In genomic region chr3:153768559-153769469, GRCh38 we compare ENCODE assay signal across 8 cellular contexts.
DNase-seq lines count a peak whose midpoint lies in the region; ATAC-seq and TF ChIP-seq lines count a peak whose summit lies in the region.

No MANE protein-coding gene starts in this region.

- H3K4me3 ChIP-seq in fibroblast of the aortic adventitia (ENCODE audit: low read depth, low read length) = no peak overlapping the region

- TF ChIP-seq CTCF in fibroblast of the aortic adventitia (IDR thresholded peaks at IDR 0.05; ENCODE audit: insufficient read depth, low read length) (peak; percentile 91), omental fat pad (IDR thresholded peaks at IDR 0.05) (peak in 2 of 3 donors; percentile 18 to 36)

- ATAC-seq in GM19463 (IDR thresholded peaks at IDR 0.05; ENCODE audit: unreplicated experiment) (peak; percentile 96), HG03442 (IDR thresholded peaks at IDR 0.05; ENCODE audit: unreplicated experiment) (peak; percentile 97), omental fat pad (ENCODE audit: low FRiP score) (peak; percentile 68)

- DNase-seq in DMS153 (lab: John Stamatoyannopoulos, UW) (peak; percentile 1), NOMO-1 treated with dmso at 0.1 percent for 144 hours (lab: John Stamatoyannopoulos, UW; ENCODE audit: unreplicated experiment) (peak; percentile 44), activated T-cell treated with anti-CD3 and anti-CD28 coated beads for 48 hours (ENCODE audit: low read depth) (peak; percentile 15), fibroblast of the aortic adventitia (ENCODE audit: low read depth) (peak; percentile 74), omental fat pad (ENCODE audit: low spot score) (no peak), NK-92 (lab: John Stamatoyannopoulos, UW; ENCODE audit: unreplicated experiment) (no peak)

Comparison
In these comparisons a context has a peak if more than half of its experiments do, and no peak if none do; other contexts are left out.
1. DNase-seq: peak in DMS153 (single experiment), NOMO-1 treated with dmso at 0.1 percent for 144 hours (single experiment), activated T-cell treated with anti-CD3 and anti-CD28 coated beads for 48 hours (single experiment) and fibroblast of the aortic adventitia (single experiment); none in omental fat pad (single experiment) and NK-92 (single experiment).
2. Peak in every context shown above with its lines, with median percentiles within 50 percentile points of each other: ATAC-seq.